Comparison of ENCODE assay signal across 8 cellular contexts in the genomic region with DNA sequence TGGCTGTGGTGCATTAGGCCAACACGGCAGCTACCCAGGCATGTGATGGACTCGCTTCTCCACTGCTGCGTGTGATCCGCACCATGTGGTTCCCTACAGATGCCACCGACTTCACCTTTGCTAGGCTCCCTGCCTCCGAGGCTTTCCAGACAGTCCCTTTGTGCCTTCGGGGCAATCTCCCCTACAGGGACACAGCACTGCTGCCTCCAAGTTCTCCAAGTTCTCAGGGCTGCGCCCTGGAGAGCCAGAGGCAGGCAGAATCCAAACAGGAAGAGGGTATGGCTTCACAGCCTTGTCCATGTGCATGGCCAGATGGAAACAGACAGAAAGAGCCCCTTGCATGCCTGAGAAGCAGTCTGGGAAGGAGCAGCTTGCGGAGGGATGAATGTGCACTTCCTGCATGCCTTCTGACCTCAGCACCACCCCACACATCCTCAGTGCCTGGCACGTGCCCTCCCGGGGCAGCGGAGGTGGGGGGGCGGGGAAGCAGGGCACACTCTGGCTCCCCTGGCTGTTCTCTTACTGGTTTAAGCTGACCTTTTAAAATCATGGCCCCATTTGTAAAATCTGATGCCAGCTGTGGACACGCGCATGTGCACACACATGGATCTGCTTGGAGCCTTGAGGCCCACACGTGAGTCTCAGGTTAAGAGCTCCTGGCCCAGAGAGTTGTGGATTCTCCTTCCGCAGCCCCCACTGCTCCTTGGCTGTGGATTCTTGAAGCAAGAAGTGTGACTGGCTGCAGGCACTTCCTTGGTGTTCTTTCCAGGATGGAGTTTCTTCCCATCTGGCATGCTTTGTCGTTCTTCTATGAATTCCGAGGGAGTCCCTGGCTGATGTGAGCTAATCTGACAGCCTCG. TPM values are rescaled to one million over a fixed set of nuclear protein-coding genes. Genes with fewer than 3 reads are reported as not detected.
DNase-seq lines count a peak whose midpoint lies in the region; ATAC-seq and TF ChIP-seq lines count a peak whose summit lies in the region.

No MANE protein-coding gene starts in this region.

- no peaks in the 10 kb centered on the region for H3K27me3 Mint-ChIP-seq in naive thymus-derived CD8-positive, alpha-beta T cell

- H3K27ac ChIP-seq in BLaER1 (peak overlapping the region; percentile 93), tibial artery (no peak overlapping the region)

- no peak for ATAC-seq in naive thymus-derived CD8-positive, alpha-beta T cell

- peak overlapping the region; percentile 13 for H3K4me3 ChIP-seq in BLaER1
- H3K4me3 ChIP-seq in cardiac fibroblast (replicated peaks in 1 of 2; ENCODE audit: low read depth in 2 of 2, low read length in 2 of 2) = no peak overlapping the region
- H3K4me3 ChIP-seq in tibial artery = no peak overlapping the region

- H3K27me3 ChIP-seq in BLaER1 = no peaks in the 10 kb centered on the region
- H3K27me3 ChIP-seq in tibial artery = no peaks in the 10 kb centered on the region

- H3K9me3 ChIP-seq in BLaER1 (peaks cover 17% of the 10 kb centered on the region), tibial artery (no peaks in the 10 kb centered on the region)

- TF ChIP-seq CTCF in cardiac fibroblast (IDR thresholded peaks at IDR 0.05; ENCODE audit: low read depth, low read length) = no peak
- TF ChIP-seq CTCF in tibial artery (IDR thresholded peaks at IDR 0.05) = no peak

- H3K36me3 Mint-ChIP-seq in naive thymus-derived CD8-positive, alpha-beta T cell = peaks cover 6 to 30% (median 20%) of the 10 kb centered on the region in 3 donors

- H3K36me3 ChIP-seq in BLaER1 (peaks cover 27% of the 10 kb centered on the region), tibial artery (peaks cover 0 to 25% (median 25%) of the 10 kb centered on the region in 3 donors)

- H3K4me1 ChIP-seq in BLaER1 = peaks cover 96% of the 10 kb centered on the region
- H3K4me1 ChIP-seq in tibial artery = peaks cover 6 to 46% (median 38%) of the 10 kb centered on the region in 4 donors

- intact Hi-C loops in tibial artery (cut with DNase I; ENCODE audit: low total_unique reads) = no loop called here

- no peaks in the 10 kb centered on the region for H4K20me1 ChIP-seq in BLaER1

- peak overlapping the region in 9 of 10 donors; percentile 9 to 77 (median 55) for H3K4me3 Mint-ChIP-seq in naive thymus-derived CD8-positive, alpha-beta T cell

- no peaks in the 10 kb centered on the region for H3K9me3 Mint-ChIP-seq in naive thymus-derived CD8-positive, alpha-beta T cell

- H3K4me1 Mint-ChIP-seq in naive thymus-derived CD8-positive, alpha-beta T cell = peaks cover 35 to 67% (median 56%) of the 10 kb centered on the region in 4 donors

- peak overlapping the region; percentile 92 for H3K4me2 ChIP-seq in BLaER1

- POLR2A ChIA-PET in naive thymus-derived CD8-positive, alpha-beta T cell (lab: Charles Lee) = interaction anchor here (1.1 to 1.2 kb wide), 3 partner anchors 9 to 46 kb away, joined by 3 to 6 read pairs (median 4); no protein-coding TSS in a partner anchor

- H3K27ac Mint-ChIP-seq in naive thymus-derived CD8-positive, alpha-beta T cell = peak overlapping the region; percentile 96 to 100 (median 100)

- peak overlapping the region; percentile 82 for H3K9ac ChIP-seq in BLaER1

- DNase-seq in HT1080 (ENCODE audit: low read depth) (peak; percentile 85), cardiac fibroblast (ENCODE audit: low read depth in 2 of 2) (peak; percentile 63 to 73), NCI-H1105 treated with DMSO at 0.1 percent for 48 hours (lab: John Stamatoyannopoulos, UW) (no peak), NCI-H1436 (lab: John Stamatoyannopoulos, UW) (no peak), NCI-H345 treated with DMSO at 0.1 percent for 48 hours (lab: John Stamatoyannopoulos, UW; ENCODE audit: unreplicated experiment) (no peak), tibial artery (no peak)
- DNase-seq in naive thymus-derived CD8-positive, alpha-beta T cell = peak in 8 of 10 donors; percentile 27 to 69 (median 40)

RNA-seq across cellular contexts. Expression of a gene that starts 55.3 kb away (rescaled TPM):
- total RNA-seq in HT1080 (2014; rRNA removed; shearing (Covaris generic)) = 16.0 and 21.1 TPM in 2 replicates
- polyA plus RNA-seq in HT1080 (2015; cell fraction: cytosol; rRNA removed) = 27.9 and 31.1 TPM in 2 replicates
- 29.9 and 40.8 TPM in 2 replicates for polyA plus RNA-seq in HT1080 (2015; cell fraction: nucleus; rRNA removed)
- 10 to 100 TPM; 23.3 to 26.8 TPM for total RNA-seq in naive thymus-derived CD8-positive, alpha-beta T cell
- under 1 TPM in 1 of 3 donors, not detected in 2; 0.28 TPM for polyA plus RNA-seq in naive thymus-derived CD8-positive, alpha-beta T cell

RNA-seq across cellular contexts. Expression of a gene that starts 59.8 kb away (rescaled TPM):
- total RNA-seq in HT1080 (2014; rRNA removed; shearing (Covaris generic)) = 70.7 and 103 TPM in 2 replicates
- 50.5 and 58.3 TPM in 2 replicates for polyA plus RNA-seq in HT1080 (2015; cell fraction: cytosol; rRNA removed)
- polyA plus RNA-seq in HT1080 (2015; cell fraction: nucleus; rRNA removed) = 42.9 and 48.6 TPM in 2 replicates
- total RNA-seq in naive thymus-derived CD8-positive, alpha-beta T cell = 10 to 100 TPM; 41.4 to 44.9 TPM
- polyA plus RNA-seq in naive thymus-derived CD8-positive, alpha-beta T cell = 10 to 100 TPM; 27.2 to 50.7 (median 31.5) TPM

Comparison
In these comparisons a context has a peak if more than half of its experiments do, and no peak if none do; other contexts are left out.
1. DNase-seq: peak in HT1080 (single experiment), cardiac fibroblast (2 of 2) and naive thymus-derived CD8-positive, alpha-beta T cell (8 of 10); none in NCI-H1105 treated with DMSO at 0.1 percent for 48 hours (single experiment), NCI-H1436 (single experiment), NCI-H345 treated with DMSO at 0.1 percent for 48 hours (single experiment) and tibial artery (0 of 2).